Comparison of ENCODE assay signal across 11 cellular contexts in the genomic region with DNA sequence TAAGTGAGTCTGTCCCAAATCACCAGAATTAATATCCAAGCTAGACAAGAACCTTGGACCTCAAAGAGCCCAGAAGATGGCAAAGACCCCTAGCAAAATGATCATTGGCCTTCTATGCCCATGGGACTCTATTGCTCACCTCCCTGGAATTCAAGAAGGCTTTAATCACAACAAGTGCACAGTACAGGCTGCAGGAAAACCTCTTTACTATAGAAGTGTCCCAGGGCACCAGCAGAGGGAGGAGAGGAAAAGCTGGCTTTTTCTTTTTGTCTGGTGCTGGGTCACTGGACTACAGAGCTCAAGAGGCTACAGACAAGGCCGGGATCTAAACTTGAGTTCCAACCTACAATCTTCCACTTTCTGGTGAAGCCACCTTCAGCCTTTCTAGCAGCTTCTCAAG.
DNase-seq lines count a peak whose midpoint lies in the region; ATAC-seq, FAIRE-seq and TF ChIP-seq lines count a peak whose summit lies in the region.
"Had no signal": no experiment of that assay in that cellular context is flagged by ENCODE, and none has a peak within 500 bp of the region (broad histone marks: within the 10 kb centered on the region; RNA-seq: fewer than 3 reads in every experiment).

No MANE protein-coding gene starts in this region.

- TF ChIP-seq CTCF in A549 (IDR thresholded peaks at IDR 0.05) (no peak), PC-3 (conservative IDR thresholded peaks at IDR 0.05; ENCODE audit: low read depth, low read length) (peak; percentile 46), endodermal cell (conservative IDR thresholded peaks at IDR 0.05) (peak; percentile 41)

- no peaks in the 10 kb centered on the region for H3K4me1 Mint-ChIP-seq in endodermal cell
- H3K4me1 Mint-ChIP-seq: stimulated activated naive CD8-positive, alpha-beta T cell treated with anti-CD3 and anti-CD28 coated beads, Interleukin-15, amount 100 ng/mL, for 72 hours had no signal

- no peaks in the 10 kb centered on the region for H3K36me3 Mint-ChIP-seq in endodermal cell (ENCODE audit: low read depth)

- TF ChIP-seq EP300 in A549 (IDR thresholded peaks at IDR 0.05), result no peak

- no peak overlapping the region for H2AFZ ChIP-seq in PC-3 (ENCODE audit: low read length)

- H3K36me3 ChIP-seq in PC-3 (ENCODE audit: low read depth, low read length), result no peaks in the 10 kb centered on the region
- H3K36me3 ChIP-seq in endodermal cell (ENCODE audit: control insufficient read depth, insufficient read depth, low read length), result no peaks in the 10 kb centered on the region
- no peaks in the 10 kb centered on the region for H3K36me3 ChIP-seq in mucosa of stomach (ENCODE audit: control insufficient read depth, insufficient read depth, low read length)

- H3K9me3 ChIP-seq in A549 (peaks cover 4% of the 10 kb centered on the region; the same call in 1 of the 3 replicates), PC-3 (ENCODE audit: low read length) (no peaks in the 10 kb centered on the region), endodermal cell (ENCODE audit: control insufficient read depth, low read length) (no peaks in the 10 kb centered on the region), mucosa of stomach (ENCODE audit: control insufficient read depth, low read length) (no peaks in the 10 kb centered on the region)

- H3K79me2 ChIP-seq in PC-3 (ENCODE audit: low read length), result no peaks in the 10 kb centered on the region

- no peaks in the 10 kb centered on the region for H3K27me3 Mint-ChIP-seq in endodermal cell (ENCODE audit: insufficient read depth)
- H3K27me3 Mint-ChIP-seq: stimulated activated naive CD8-positive, alpha-beta T cell treated with anti-CD3 and anti-CD28 coated beads, Interleukin-15, amount 100 ng/mL, for 72 hours had no signal

- no peaks in the 10 kb centered on the region for H3K9me2 ChIP-seq in PC-3 (replicated peaks; ENCODE audit: low read length)

- intact Hi-C loops in PC-3 (cut with micrococcal nuclease), result loop anchor here (1.0 to 5.0 kb wide), 4 partner anchors 29 to 69 kb away; no protein-coding TSS in a partner anchor

- TF ChIP-seq POLR2A in A549 (IDR thresholded peaks at IDR 0.05; ENCODE audit: low read length), result no peak

- peak overlapping the region; percentile 42 to 62; a peak in 2 of 6 replicates for H3K27ac ChIP-seq in A549
- peak overlapping the region; percentile 88 for H3K27ac ChIP-seq in PC-3 (ENCODE audit: low read length)
- H3K27ac ChIP-seq in endodermal cell (ENCODE audit: low read depth, low read length), result no peak overlapping the region
- H3K27ac ChIP-seq: C4-2B had no signal

- H3K9ac ChIP-seq in PC-3 (ENCODE audit: low read length) (no peak overlapping the region), endodermal cell (ENCODE audit: extremely low read depth, low read length, poor library complexity, severe bottlenecking) (no peak overlapping the region), mucosa of stomach (ENCODE audit: low read length) (no peak overlapping the region)

- CTCF ChIA-PET in A549 (lab: Yijun Ruan, JAX), result interaction anchor here (0.6 to 3.3 kb wide), 12 partner anchors 9 to 252 kb away, joined by 3 to 19 read pairs (median 4); no protein-coding TSS in a partner anchor
- CTCF ChIA-PET in PC-3 (lab: Charles Lee), result interaction anchor here (0.6 to 2.4 kb wide), 2 partner anchors 28 to 69 kb away, joined by 3 to 13 read pairs; no protein-coding TSS in a partner anchor

- no TSS peak for BruUV-seq in PC-3 (replicated peaks; lab: Mats Ljungman, UMichigan)

- no peaks in the 10 kb centered on the region for H4K20me1 ChIP-seq in PC-3 (ENCODE audit: low read length)

- no peak for FAIRE-seq in A549 (lab: Jason Lieb, UNC)

- TF ChIP-seq RAD21 in A549 (conservative IDR thresholded peaks at IDR 0.05 in 1 of 2, IDR thresholded peaks at IDR 0.05 in 1 of 2), result peak in 1 of 2 experiments; percentile 12; a peak in 1 of 5 replicates

- no peak overlapping the region for H3K27ac Mint-ChIP-seq in endodermal cell
- H3K27ac Mint-ChIP-seq: stimulated activated naive CD8-positive, alpha-beta T cell treated with anti-CD3 and anti-CD28 coated beads, Interleukin-15, amount 100 ng/mL, for 72 hours had no signal

- POLR2A ChIA-PET in A549 (lab: Yijun Ruan, JAX) (interaction anchor here (1.0 to 1.1 kb wide), 2 partner anchors 20 to 88 kb away, joined by 3 to 9 read pairs; a partner anchor contains a TSS), PC-3 (lab: Charles Lee; ENCODE audit: unreplicated experiment) (interaction anchor here (0.5 to 0.6 kb wide), 2 partner anchors 14 to 42 kb away, joined by 3 to 7 read pairs; no protein-coding TSS in a partner anchor)

- H3K4me1 ChIP-seq in A549, result peaks cover 33% of the 10 kb centered on the region
- peaks cover 45% of the 10 kb centered on the region for H3K4me1 ChIP-seq in PC-3 (ENCODE audit: insufficient read depth, low read length)
- H3K4me1 ChIP-seq in endodermal cell (ENCODE audit: control insufficient read depth, insufficient read depth, low read length), result no peaks in the 10 kb centered on the region
- peaks cover 72% of the 10 kb centered on the region for H3K4me1 ChIP-seq in mucosa of stomach (ENCODE audit: control insufficient read depth, insufficient read depth, low read length)

- no peaks in the 10 kb centered on the region for H3K27me3 ChIP-seq in PC-3 (ENCODE audit: low read length)
- H3K27me3 ChIP-seq in endodermal cell (ENCODE audit: control insufficient read depth, insufficient read depth, low read length, poor library complexity, severe bottlenecking), result no peaks in the 10 kb centered on the region
- H3K27me3 ChIP-seq in mucosa of stomach (ENCODE audit: control insufficient read depth, insufficient read depth, low read length), result no peaks in the 10 kb centered on the region

- no peak overlapping the region for H3K4me3 Mint-ChIP-seq in endodermal cell
- H3K4me3 Mint-ChIP-seq: stimulated activated naive CD8-positive, alpha-beta T cell treated with anti-CD3 and anti-CD28 coated beads, Interleukin-15, amount 100 ng/mL, for 72 hours had no signal

- WGBS in A549 (ENCODE audit: missing lambda C conversion rate), result 78% methylated on average over 1 of the region's 1 CpG
- 83% methylated on average over 1 of the region's 1 CpG for WGBS in endodermal cell (ENCODE audit: insufficient coverage in 1 of 2, insufficient read length in 1 of 2), 2 experiments

- ATAC-seq in A549, result peak; percentile 72 to 77
- peak; percentile 45 for ATAC-seq in PC-3
- no peak for ATAC-seq in HG02981 (IDR thresholded peaks at IDR 0.05; ENCODE audit: unreplicated experiment)
- ATAC-seq: stimulated activated naive CD8-positive, alpha-beta T cell treated with anti-CD3 and anti-CD28 coated beads, Interleukin-15, amount 100 ng/mL, for 72 hours had no signal

- H3K4me3 ChIP-seq in A549 (no peak overlapping the region), PC-3 (ENCODE audit: low read length) (no peak overlapping the region), endodermal cell (ENCODE audit: low read length) (no peak overlapping the region), mucosa of stomach (ENCODE audit: low read length) (peak overlapping the region; percentile 7)

- H3K9me3 Mint-ChIP-seq in endodermal cell, result peaks cover under 1% of the 10 kb centered on the region

- in situ Hi-C loops in KBM-7 (cut with MboI; ENCODE audit: low pct_unique_long_range_greater_than_20kb, low sequenced_read_pairs), result no loop called here

- peaks cover 5% of the 10 kb centered on the region for H3F3A ChIP-seq in PC-3 (ENCODE audit: low read length, unreplicated experiment)

- H3K4me2 ChIP-seq in A549 (0 out of 3 replicates have a peak overlapping the region, but pooled peaks have one; percentile 1), PC-3 (ENCODE audit: low read length) (peak overlapping the region; percentile 64)

- DNase-seq in A549 (ENCODE audit: low read depth in 1 of 2, low spot score in 1 of 2) (peak in 1 of 2 experiments; percentile 42), PC-3 (peak; percentile 72), endodermal cell (no peak), KBM-7 (no peak)
- no peak for DNase-seq in activated CD4-positive, CD25-positive, alpha-beta regulatory T cell treated with anti-CD3 and anti-CD28 coated beads, Interleukin-2, amount 50 U/mL, for 72 hours
- no peak for DNase-seq in stimulated activated naive CD4-positive, alpha-beta T cell treated with Interleukin-2 at 50 U/mL for 16 hours (lab: John Stamatoyannopoulos, UW)
- DNase-seq: amygdala; stimulated activated naive CD8-positive, alpha-beta T cell treated with anti-CD3 and anti-CD28 coated beads, Interleukin-15, amount 100 ng/mL, for 72 hours had no signal

TF ChIP-seq in A549, 52 proteins besides CTCF, POLR2A, EP300 and RAD21:
- TF ChIP-seq EHF (CRISPR knock-in tag; IDR thresholded peaks at IDR 0.05) (no peak), SMC3 (IDR thresholded peaks at IDR 0.05) (0 out of 3 replicates have a peak, but pooled peaks have one; percentile 18)
